In the genomic region with DNA sequence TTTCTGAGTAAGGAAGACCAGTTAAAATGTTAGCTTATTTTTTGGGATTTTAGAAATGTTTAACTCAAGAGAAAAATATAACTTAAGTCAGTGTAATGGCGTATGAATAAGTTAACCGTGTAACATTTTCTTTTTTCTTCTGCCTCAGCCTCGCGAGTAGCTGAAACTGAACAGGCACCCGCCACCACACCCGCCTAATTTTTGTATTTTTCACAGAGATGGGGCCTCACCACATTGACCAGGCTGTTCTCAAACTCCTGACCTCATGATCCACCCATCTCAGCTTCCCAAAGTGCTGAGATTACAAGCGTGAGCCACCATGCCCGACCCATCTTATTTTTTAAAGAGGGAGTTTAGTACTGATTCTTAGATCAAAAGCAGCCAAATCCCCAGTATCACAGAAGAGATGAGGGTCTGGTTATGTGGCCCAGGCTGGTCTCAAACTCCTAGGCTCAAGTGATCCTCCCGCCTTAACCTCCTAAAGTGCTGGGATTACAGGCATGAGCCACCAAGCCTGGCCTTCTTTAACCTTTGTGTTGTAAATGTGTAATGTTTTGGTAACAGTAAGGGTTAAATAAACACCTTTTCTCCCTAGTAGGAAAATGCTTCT, we compare ENCODE assay signal across 12 cellular contexts.
"Had no signal": no experiment of that assay in that cellular context is flagged by ENCODE, and none has a peak within 500 bp of the region (broad histone marks: within the 10 kb centered on the region; RNA-seq: fewer than 3 reads in every experiment).

No MANE protein-coding gene starts in this region.

- H3K36me3 Mint-ChIP-seq: naive B cell had no signal

- H3K27me3 Mint-ChIP-seq: naive B cell had no signal

- DNase-seq: activated CD4-positive, alpha-beta T cell treated with anti-CD3 and anti-CD28 coated beads, Interleukin-2, amount 50 U/mL, for 48 hours; activated CD4-positive, CD25-positive, alpha-beta regulatory T cell treated with anti-CD3 and anti-CD28 coated beads, Interleukin-2, amount 50 U/mL, for 72 hours; activated T-cell treated with anti-CD3 and anti-CD28 coated beads for 4 hours; kidney; left lung; mammary epithelial cell; naive B cell; retina; Right ventricle myocardium superior; stimulated activated naive CD4-positive, alpha-beta T cell treated with Interleukin-2 at 50 U/mL for 16 hours; T1000; trophoblast cell had no signal

- H3K4me3 Mint-ChIP-seq: naive B cell had no signal

- H3K9me3 Mint-ChIP-seq: naive B cell had no signal

- ATAC-seq: left lung had no signal
